ENCODE assay signal across 8 cellular contexts in the genomic region with DNA sequence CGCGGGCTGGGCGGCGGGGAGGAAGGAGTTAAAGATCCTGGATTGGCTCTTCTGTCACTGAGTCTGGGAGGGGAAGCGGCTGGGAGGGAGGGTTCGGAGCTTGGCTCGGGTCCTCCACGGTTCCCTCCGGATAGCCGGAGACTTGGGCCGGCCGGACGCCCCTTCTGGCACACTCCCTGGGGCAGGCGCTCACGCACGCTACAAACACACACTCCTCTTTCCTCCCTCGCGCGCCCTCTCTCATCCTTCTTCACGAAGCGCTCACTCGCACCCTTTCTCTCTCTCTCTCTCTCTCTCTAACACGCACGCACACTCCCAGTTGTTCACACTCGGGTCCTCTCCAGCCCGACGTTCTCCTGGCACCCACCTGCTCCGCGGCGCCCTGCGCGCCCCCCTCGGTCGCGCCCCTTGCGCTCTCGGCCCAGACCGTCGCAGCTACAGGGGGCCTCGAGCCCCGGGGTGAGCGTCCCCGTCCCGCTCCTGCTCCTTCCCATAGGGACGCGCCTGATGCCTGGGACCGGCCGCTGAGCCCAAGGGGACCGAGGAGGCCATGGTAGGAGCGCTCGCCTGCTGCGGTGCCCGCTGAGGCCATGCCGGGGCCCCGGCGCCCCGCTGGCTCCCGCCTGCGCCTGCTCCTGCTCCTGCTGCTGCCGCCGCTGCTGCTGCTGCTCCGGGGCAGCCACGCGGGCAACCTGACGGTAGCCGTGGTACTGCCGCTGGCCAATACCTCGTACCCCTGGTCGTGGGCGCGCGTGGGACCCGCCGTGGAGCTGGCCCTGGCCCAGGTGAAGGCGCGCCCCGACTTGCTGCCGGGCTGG. TPM values are rescaled to one million over a fixed set of nuclear protein-coding genes. Genes with fewer than 3 reads are reported as not detected.
DNase-seq lines count a peak whose midpoint lies in the region; ATAC-seq and TF ChIP-seq lines count a peak whose summit lies in the region.

A gene (plus strand): TSS at position 170 of the 818 bp plus-strand sequence. CDS start 421 bp downstream, at position 591.

- H3K36me3 Mint-ChIP-seq in stimulated activated naive B cell treated with anti-CD40 and anti-IgM and Interleukin-4, amounts not matched to agents 10 μg/mL and 1 μg/mL and 100 μg/mL, for 72 hours: peaks cover 0 to 6% of the 10 kb centered on the region in 2 donors

- peak; percentile 54 for ATAC-seq in left colon
- ATAC-seq in stimulated activated naive B cell treated with anti-CD40 and anti-IgM and Interleukin-4, amounts not matched to agents 10 μg/mL and 1 μg/mL and 100 μg/mL, for 72 hours (replicated peaks): peak; percentile 61 to 62
- no peak for ATAC-seq in GM18520 (IDR thresholded peaks at IDR 0.05; ENCODE audit: unreplicated experiment)

- H3K27ac Mint-ChIP-seq in stimulated activated naive B cell treated with anti-CD40 and anti-IgM and Interleukin-4, amounts not matched to agents 10 μg/mL and 1 μg/mL and 100 μg/mL, for 72 hours: peak within 1 kb of the TSS; percentile 80

- intact Hi-C loops in left colon (cut with DNase I, micrococcal nuclease): loop anchor here in 1 of 2 donors (10.0 kb wide), 1 partner anchor 306 kb away; a partner anchor contains a TSS

- no peaks in the 10 kb centered on the region for H3K9me3 Mint-ChIP-seq in stimulated activated naive B cell treated with anti-CD40 and anti-IgM and Interleukin-4, amounts not matched to agents 10 μg/mL and 1 μg/mL and 100 μg/mL, for 72 hours

- peaks cover 40 to 43% of the 10 kb centered on the region in 2 donors for H3K27me3 Mint-ChIP-seq in stimulated activated naive B cell treated with anti-CD40 and anti-IgM and Interleukin-4, amounts not matched to agents 10 μg/mL and 1 μg/mL and 100 μg/mL, for 72 hours

- TF ChIP-seq CTCF in RWPE1 (conservative IDR thresholded peaks at IDR 0.05; ENCODE audit: low read depth) (no peak), cardiac fibroblast (IDR thresholded peaks at IDR 0.05; ENCODE audit: low read depth, low read length) (no peak)

- peak within 1 kb of the TSS; percentile 73 to 85 for H3K4me3 Mint-ChIP-seq in stimulated activated naive B cell treated with anti-CD40 and anti-IgM and Interleukin-4, amounts not matched to agents 10 μg/mL and 1 μg/mL and 100 μg/mL, for 72 hours

- peak within 1 kb of the TSS; percentile 16; the same call in 1 of the 2 replicates for H3K27ac ChIP-seq in RWPE1

- CTCF ChIA-PET in RWPE1 (lab: Yijun Ruan, JAX): interaction anchor here (0.6 to 1.9 kb wide), 9 partner anchors 9 to 428 kb away, joined by 3 to 11 read pairs (median 4); no protein-coding TSS in a partner anchor

- peak within 1 kb of the TSS; percentile 40 to 61 for H3K4me3 ChIP-seq in cardiac fibroblast (replicated peaks in 1 of 2; ENCODE audit: low read depth in 2 of 2, low read length in 2 of 2)

- peaks cover 21 to 28% of the 10 kb centered on the region in 2 donors for H3K4me1 Mint-ChIP-seq in stimulated activated naive B cell treated with anti-CD40 and anti-IgM and Interleukin-4, amounts not matched to agents 10 μg/mL and 1 μg/mL and 100 μg/mL, for 72 hours

- POLR2A ChIA-PET in RWPE1 (lab: Yijun Ruan, JAX; ENCODE audit: low non-redundant PET): no interaction called here

- DNase-seq in SHP77 (lab: John Stamatoyannopoulos, UW): peak; percentile 18 to 21
- DNase-seq in SHP77 treated with DMSO at 0.1 percent for 48 hours (lab: John Stamatoyannopoulos, UW): no peak
- no peak for DNase-seq in RWPE1 (ENCODE audit: low spot score)
- peak; percentile 48 to 76 for DNase-seq in cardiac fibroblast (ENCODE audit: low read depth in 2 of 2)
- peak; percentile 45 to 53 for DNase-seq in left colon
- DNase-seq in stimulated activated naive B cell treated with anti-CD40 and anti-IgM and Interleukin-4, amounts not matched to agents 10 μg/mL and 1 μg/mL and 100 μg/mL, for 72 hours: no peak
- DNase-seq in GDM1 (lab: John Stamatoyannopoulos, UW): no peak

RNA-seq across cellular contexts. Expression of the gene that starts here (rescaled TPM):
- total RNA-seq in left colon: 1 to 10 TPM; 2.8 to 5.2 TPM

Comparison
In these comparisons a context has a peak if more than half of its experiments do, and no peak if none do; other contexts are left out.
1. DNase-seq: peak in SHP77 (2 of 2), cardiac fibroblast (2 of 2) and left colon (2 of 2); none in SHP77 treated with DMSO at 0.1 percent for 48 hours (single experiment), RWPE1 (single experiment), stimulated activated naive B cell treated with anti-CD40 and anti-IgM and Interleukin-4, amounts not matched to agents 10 μg/mL and 1 μg/mL and 100 μg/mL, for 72 hours (single experiment) and GDM1 (single experiment).